Comparison of ENCODE assay signal across 19 cellular contexts in genomic region chr7:137671920-137672319, GRCh38.
DNase-seq lines count a peak whose midpoint lies in the region; ATAC-seq, FAIRE-seq and TF ChIP-seq lines count a peak whose summit lies in the region.
"Had no signal": no experiment of that assay in that cellular context is flagged by ENCODE, and none has a peak within 500 bp of the region (broad histone marks: within the 10 kb centered on the region; RNA-seq: fewer than 3 reads in every experiment).

No MANE protein-coding gene starts in this region.

- no peak for ATAC-seq in GM21367 (IDR thresholded peaks at IDR 0.05; ENCODE audit: unreplicated experiment)

- 95% methylated on average over 5 of the region's 5 CpGs for WGBS in smooth muscle cell (ENCODE audit: low lambda C conversion rate)

- TF ChIP-seq CTCF in osteoblast (IDR thresholded peaks at IDR 0.05; ENCODE audit: extremely low read depth, low read depth, low read length) (no peak), smooth muscle cell (IDR thresholded peaks at IDR 0.05; ENCODE audit: borderline replicate concordance, insufficient read depth, poor library complexity, severe bottlenecking) (no peak)

- H3K9me3 ChIP-seq in osteoblast (ENCODE audit: low read depth, low read length) (no peaks in the 10 kb centered on the region), smooth muscle cell (replicated peaks; ENCODE audit: low read depth) (no peaks in the 10 kb centered on the region)
- H3K9me3 ChIP-seq: Caco-2 had no signal

- H3K27ac ChIP-seq in ACC112 (ENCODE audit: low read depth, low read length) (peak overlapping the region; percentile 99), caudate nucleus (ENCODE audit: low read depth, low read length) (peak overlapping the region; percentile 9), osteoblast (ENCODE audit: low read depth, low read length) (peak overlapping the region; percentile 98), smooth muscle cell (ENCODE audit: low read depth) (no peak overlapping the region)
- H3K27ac ChIP-seq: C4-2B had no signal

- H3K9ac ChIP-seq in smooth muscle cell (ENCODE audit: low read depth), result no peak overlapping the region

- no peaks in the 10 kb centered on the region for H4K20me1 ChIP-seq in osteoblast (ENCODE audit: insufficient read depth, low read length)
- H4K20me1 ChIP-seq in smooth muscle cell (ENCODE audit: low read depth), result no peaks in the 10 kb centered on the region

- peak; percentile 48 for FAIRE-seq in GM12892 (lab: Jason Lieb, UNC)
- FAIRE-seq: D721Med, G401.6, GM19239, H54 had no signal

- H3K4me3 ChIP-seq in ACC112 (ENCODE audit: low read depth, low read length) (no peak overlapping the region), osteoblast (ENCODE audit: insufficient read depth, low read length) (no peak overlapping the region), smooth muscle cell (no peak overlapping the region)
- H3K4me3 ChIP-seq: GM23248 had no signal

- no peak overlapping the region for H3K4me2 ChIP-seq in osteoblast (ENCODE audit: insufficient read depth, low read length)
- no peak overlapping the region for H3K4me2 ChIP-seq in smooth muscle cell

- H3K79me2 ChIP-seq in ACC112 (ENCODE audit: control insufficient read depth, insufficient read depth, low read length, unreplicated experiment) (no peaks in the 10 kb centered on the region), osteoblast (ENCODE audit: insufficient read depth, low read length) (no peaks in the 10 kb centered on the region), smooth muscle cell (ENCODE audit: low read depth) (no peaks in the 10 kb centered on the region)

- H3K4me1 ChIP-seq in ACC112 (ENCODE audit: control insufficient read depth, insufficient read depth, low read length, unreplicated experiment), result peaks cover 43% of the 10 kb centered on the region
- peaks cover 45% of the 10 kb centered on the region for H3K4me1 ChIP-seq in osteoblast (ENCODE audit: insufficient read depth, low read length)
- peaks cover 3% of the 10 kb centered on the region for H3K4me1 ChIP-seq in smooth muscle cell (ENCODE audit: low read depth)
- H3K4me1 ChIP-seq: Caco-2 had no signal

- H3F3A ChIP-seq in smooth muscle cell (ENCODE audit: low read depth), result no peaks in the 10 kb centered on the region

- no peak for TF ChIP-seq POLR2A in GM12892 (IDR thresholded peaks at IDR 0.05; ENCODE audit: low read depth, low read length)

- DNase-seq in GM12892 (ENCODE audit: insufficient read length) (no peak), caudate nucleus (lab: John Stamatoyannopoulos, UW) (peak in 38 of 61 donors; percentile 5 to 95 (median 39)), osteoblast (ENCODE audit: insufficient read length, low spot score, missing footprints) (no peak), smooth muscle cell (lab: John Stamatoyannopoulos, UW; ENCODE audit: unreplicated experiment) (no peak), NCI-H2081 (lab: John Stamatoyannopoulos, UW) (no peak)
- no peak for DNase-seq in stimulated activated CD4-positive, alpha-beta T cell treated with anti-CD3 and anti-CD28 coated beads, Interleukin-12 subunit alpha, Interleukin-12 subunit beta, amount 100 ng/mL, for 4 hours
- DNase-seq: ACHN; AML-193; Caco-2; CD4-positive, alpha-beta T cell; GM23248; HCEC 1CT had no signal

- H3K36me3 ChIP-seq in ACC112 (ENCODE audit: insufficient read depth, low read length) (no peaks in the 10 kb centered on the region), osteoblast (ENCODE audit: insufficient read depth, low read length) (peaks cover 3% of the 10 kb centered on the region), smooth muscle cell (ENCODE audit: low read depth) (no peaks in the 10 kb centered on the region)

- H2AFZ ChIP-seq in ACC112 (ENCODE audit: low read length, unreplicated experiment), result no peak overlapping the region
- no peak overlapping the region for H2AFZ ChIP-seq in osteoblast (ENCODE audit: low read length)
- no peak overlapping the region for H2AFZ ChIP-seq in smooth muscle cell (ENCODE audit: low read depth)
- H2AFZ ChIP-seq: GM23248 had no signal

- no peaks in the 10 kb centered on the region for H3K27me3 ChIP-seq in ACC112 (ENCODE audit: insufficient read depth, low read length)
- no peaks in the 10 kb centered on the region for H3K27me3 ChIP-seq in osteoblast (ENCODE audit: insufficient read depth, low read length)
- H3K27me3 ChIP-seq in smooth muscle cell (ENCODE audit: low read depth), result no peaks in the 10 kb centered on the region

Comparison
In these comparisons a context has a peak if more than half of its experiments do, and no peak if none do; other contexts are left out.
1. DNase-seq: peak in caudate nucleus (38 of 61); none in GM12892 (single experiment), osteoblast (single experiment), smooth muscle cell (single experiment), stimulated activated CD4-positive, alpha-beta T cell treated with anti-CD3 and anti-CD28 coated beads, Interleukin-12 subunit alpha, Interleukin-12 subunit beta, amount 100 ng/mL, for 4 hours (single experiment) and NCI-H2081 (0 of 2).